Comparison of ENCODE assay signal across 19 cellular contexts in the genomic region with DNA sequence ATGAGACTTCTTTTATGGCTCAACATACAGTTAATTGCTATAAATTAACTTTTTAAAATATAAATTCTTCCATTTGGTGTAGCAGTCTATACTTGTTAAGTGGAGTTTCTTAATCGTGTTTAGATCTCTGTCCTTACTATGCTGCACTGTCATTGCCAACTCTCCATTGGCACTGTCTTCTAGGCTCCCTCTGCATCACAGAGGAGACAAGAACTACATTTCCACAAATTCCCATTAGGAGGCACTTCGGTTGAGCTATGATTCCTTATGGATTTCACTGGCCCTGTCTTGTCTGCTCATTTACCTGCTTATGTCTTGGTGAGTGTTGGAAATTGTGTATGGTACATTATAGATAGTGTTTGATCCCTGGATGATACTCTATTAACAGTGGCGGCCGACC.
A peak's percentile ranks its signal among the peaks of the same experiment; 100 is the strongest.
DNase-seq lines count a peak whose midpoint lies in the region; ATAC-seq, FAIRE-seq and TF ChIP-seq lines count a peak whose summit lies in the region.
"Had no signal": no experiment of that assay in that cellular context is flagged by ENCODE, and none has a peak within 500 bp of the region (broad histone marks: within the 10 kb centered on the region; RNA-seq: fewer than 3 reads in every experiment).

No MANE protein-coding gene starts in this region.

- no peaks in the 10 kb centered on the region for H3K9me2 ChIP-seq in GM23338 (ENCODE audit: insufficient read depth)

- H3K27ac ChIP-seq in GM23338 (ENCODE audit: low read depth) = no peak overlapping the region
- H3K27ac ChIP-seq: BLaER1, GM23248 had no signal

- no peaks in the 10 kb centered on the region for H3K36me3 Mint-ChIP-seq in GM23338 (ENCODE audit: low read depth)
- H3K36me3 Mint-ChIP-seq: CD14-positive monocyte; CD8-positive, alpha-beta T cell had no signal

- in situ Hi-C loops in SK-MEL-5 (cut with HindIII; ENCODE audit: low pct_unique_long_range_greater_than_20kb, low sequenced_read_pairs) = no loop called here

- H3K4me2 ChIP-seq in GM23338 = no peak overlapping the region
- H3K4me2 ChIP-seq: BLaER1 had no signal

- no peak overlapping the region for H3K4me3 ChIP-seq in GM23338
- H3K4me3 ChIP-seq: BLaER1, GM23248, K562 had no signal

- no peaks in the 10 kb centered on the region for H3K27me3 ChIP-seq in GM23338 (ENCODE audit: insufficient read depth)
- H3K27me3 ChIP-seq: BLaER1 had no signal

- H3K4me1 Mint-ChIP-seq in GM23338 = no peaks in the 10 kb centered on the region
- H3K4me1 Mint-ChIP-seq: CD14-positive monocyte had no signal

- H3K79me2 ChIP-seq in GM23338 (replicated peaks; ENCODE audit: insufficient read depth) = no peaks in the 10 kb centered on the region

- no peaks in the 10 kb centered on the region for H3K27me3 Mint-ChIP-seq in GM23338 (ENCODE audit: insufficient read depth, low read depth, poor library complexity)

- DNase-seq in GM23338 (ENCODE audit: low spot score) = peak; percentile 17
- DNase-seq in SK-MEL-5 (ENCODE audit: low read depth, low spot score) = peak; percentile 9
- peak; percentile 28 for DNase-seq in iPS-NIHi11 (ENCODE audit: low spot score)
- no peak for DNase-seq in SIG-M5 treated with dmso at 0.1 percent for 504 hours (lab: John Stamatoyannopoulos, UW; ENCODE audit: unreplicated experiment)
- DNase-seq in D721Med (ENCODE audit: insufficient read length, low spot score) = no peak
- DNase-seq: Calu3; CD8-positive, alpha-beta T cell; DMS 273 treated with DMSO at 0.1 percent for 48 hours; GM23248; IMR-90 had no signal

- no peaks in the 10 kb centered on the region for H3K9me3 Mint-ChIP-seq in GM23338

- H3K4me3 Mint-ChIP-seq in GM23338 = no peak overlapping the region
- H3K4me3 Mint-ChIP-seq: CD14-positive monocyte; CD8-positive, alpha-beta T cell had no signal

- no peak for FAIRE-seq in D721Med (lab: Jason Lieb, UNC)
- FAIRE-seq: G401.6, GM12891, GM18507, H54, HTR-8/SVneo, K562 had no signal

- no peaks in the 10 kb centered on the region for H4K20me1 ChIP-seq in GM23338 (replicated peaks; ENCODE audit: insufficient read depth)
- H4K20me1 ChIP-seq: BLaER1 had no signal

- no peaks in the 10 kb centered on the region for H3F3A ChIP-seq in GM23338 (replicated peaks; ENCODE audit: low read depth)

- no peak overlapping the region for H2AFZ ChIP-seq in GM23338
- H2AFZ ChIP-seq: GM23248 had no signal

- ATAC-seq in GM23338 (0 out of 3 replicates have a peak, but pooled peaks have one; percentile 25), GM18502 (IDR thresholded peaks at IDR 0.05; ENCODE audit: poor library complexity, unreplicated experiment) (no peak)
- ATAC-seq: CD8-positive, alpha-beta T cell; K562 had no signal

- no peaks in the 10 kb centered on the region for H3K4me1 ChIP-seq in GM23338 (ENCODE audit: insufficient read depth)
- H3K4me1 ChIP-seq: BLaER1 had no signal

- H3K27ac Mint-ChIP-seq in GM23338 = no peak overlapping the region
- H3K27ac Mint-ChIP-seq: CD14-positive monocyte; CD8-positive, alpha-beta T cell had no signal

- TF ChIP-seq CTCF in GM23338 (conservative IDR thresholded peaks at IDR 0.05; ENCODE audit: low read depth in 2 of 2) = peak in 1 of 2 experiments; percentile 15; a peak in 1 of 4 replicates
- no peak for TF ChIP-seq CTCF in D721Med (IDR thresholded peaks at IDR 0.05; ENCODE audit: insufficient read depth, missing control alignments)

- no peaks in the 10 kb centered on the region for H3K36me3 ChIP-seq in GM23338 (ENCODE audit: insufficient read depth)
- H3K36me3 ChIP-seq: BLaER1 had no signal

TF ChIP-seq in GM23338, 12 proteins besides CTCF, POLR2A, EP300 and RAD21:
- no peak for TF ChIP-seq NANOG (IDR thresholded peaks at IDR 0.05; ENCODE audit: borderline replicate concordance)
- TF ChIP-seq, protein P1, sequence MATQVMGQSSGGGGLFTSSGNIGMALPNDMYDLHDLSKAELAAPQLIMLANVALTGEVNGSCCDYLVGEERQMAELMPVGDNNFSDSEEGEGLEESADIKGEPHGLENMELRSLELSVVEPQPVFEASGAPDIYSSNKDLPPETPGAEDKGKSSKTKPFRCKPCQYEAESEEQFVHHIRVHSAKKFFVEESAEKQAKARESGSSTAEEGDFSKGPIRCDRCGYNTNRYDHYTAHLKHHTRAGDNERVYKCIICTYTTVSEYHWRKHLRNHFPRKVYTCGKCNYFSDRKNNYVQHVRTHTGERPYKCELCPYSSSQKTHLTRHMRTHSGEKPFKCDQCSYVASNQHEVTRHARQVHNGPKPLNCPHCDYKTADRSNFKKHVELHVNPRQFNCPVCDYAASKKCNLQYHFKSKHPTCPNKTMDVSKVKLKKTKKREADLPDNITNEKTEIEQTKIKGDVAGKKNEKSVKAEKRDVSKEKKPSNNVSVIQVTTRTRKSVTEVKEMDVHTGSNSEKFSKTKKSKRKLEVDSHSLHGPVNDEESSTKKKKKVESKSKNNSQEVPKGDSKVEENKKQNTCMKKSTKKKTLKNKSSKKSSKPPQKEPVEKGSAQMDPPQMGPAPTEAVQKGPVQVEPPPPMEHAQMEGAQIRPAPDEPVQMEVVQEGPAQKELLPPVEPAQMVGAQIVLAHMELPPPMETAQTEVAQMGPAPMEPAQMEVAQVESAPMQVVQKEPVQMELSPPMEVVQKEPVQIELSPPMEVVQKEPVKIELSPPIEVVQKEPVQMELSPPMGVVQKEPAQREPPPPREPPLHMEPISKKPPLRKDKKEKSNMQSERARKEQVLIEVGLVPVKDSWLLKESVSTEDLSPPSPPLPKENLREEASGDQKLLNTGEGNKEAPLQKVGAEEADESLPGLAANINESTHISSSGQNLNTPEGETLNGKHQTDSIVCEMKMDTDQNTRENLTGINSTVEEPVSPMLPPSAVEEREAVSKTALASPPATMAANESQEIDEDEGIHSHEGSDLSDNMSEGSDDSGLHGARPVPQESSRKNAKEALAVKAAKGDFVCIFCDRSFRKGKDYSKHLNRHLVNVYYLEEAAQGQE (IDR thresholded peaks at IDR 0.05; ENCODE audit: unreplicated experiment) = no peak
- no peak for TF ChIP-seq JUNB (IDR thresholded peaks at IDR 0.05; ENCODE audit: unreplicated experiment)
- TF ChIP-seq CREB1 (CRISPR knock-in tag; IDR thresholded peaks at IDR 0.05; ENCODE audit: low read depth) = no peak
- no peak for TF ChIP-seq ZNF331 (CRISPR knock-in tag; IDR thresholded peaks at IDR 0.05; ENCODE audit: low read depth)
- no peak for TF ChIP-seq EZH2 (IDR thresholded peaks at IDR 0.05; ENCODE audit: low read depth, unreplicated experiment)
- no peak for TF ChIP-seq EZH2phosphoT487 (IDR thresholded peaks at IDR 0.05; ENCODE audit: unreplicated experiment)
- no peak for TF ChIP-seq POLR2AphosphoS5 (IDR thresholded peaks at IDR 0.05; ENCODE audit: low read depth)

Comparison
In these comparisons a context has a peak if more than half of its experiments do, and no peak if none do; other contexts are left out.
1. DNase-seq: peak in GM23338 (single experiment), SK-MEL-5 (single experiment) and iPS-NIHi11 (single experiment); none in SIG-M5 treated with dmso at 0.1 percent for 504 hours (single experiment) and D721Med (single experiment).